ENCODE assay signal across 8 cellular contexts in genomic region chr1:179881642-179882252, GRCh38. TPM values are rescaled to one million over a fixed set of nuclear protein-coding genes. Genes with fewer than 3 reads are reported as not detected.
DNase-seq lines count a peak whose midpoint lies in the region; ATAC-seq and TF ChIP-seq lines count a peak whose summit lies in the region.

No MANE protein-coding gene starts in this region.

- peak; percentile 73 for DNase-seq in DMS 273 treated with DMSO at 0.1 percent for 48 hours (lab: John Stamatoyannopoulos, UW)
- peak; percentile 75 for DNase-seq in SHP77 treated with DMSO at 0.1 percent for 48 hours (lab: John Stamatoyannopoulos, UW)
- DNase-seq in mesothelial cell of epicardium (ENCODE audit: low spot score in 2 of 2, unreplicated experiment in 2 of 2): no peak
- DNase-seq in upper lobe of left lung: peak in 1 of 2 donors; percentile 89
- DNase-seq in cortex of kidney (lab: John Stamatoyannopoulos, UW): no peak
- no peak for DNase-seq in activated CD4-positive, alpha-beta T cell treated with anti-CD3 and anti-CD28 coated beads, Interleukin-2, amount 50 U/mL, for 1 hour

- TF ChIP-seq POLR2A in upper lobe of left lung (IDR thresholded peaks at IDR 0.05): peak in 1 of 4 donors; percentile 64

- peaks cover 8% of the 10 kb centered on the region for H3K36me3 Mint-ChIP-seq in mesothelial cell of epicardium

- TF ChIP-seq EP300 in upper lobe of left lung (IDR thresholded peaks at IDR 0.05): no peak

- H3K4me3 Mint-ChIP-seq in mesothelial cell of epicardium: peak overlapping the region; percentile 91

- peak; percentile 1 for ATAC-seq in HG02571 (IDR thresholded peaks at IDR 0.05; ENCODE audit: unreplicated experiment)
- ATAC-seq in upper lobe of left lung (ENCODE audit: low FRiP score in 2 of 2): peak in 1 of 2 donors; percentile 54

- H3K4me3 ChIP-seq in endocrine pancreas (ENCODE audit: control insufficient read depth, insufficient read depth, low read length) (peak overlapping the region; percentile 99), upper lobe of left lung (peak overlapping the region; percentile 47 to 89 (median 78))

- 2% methylated on average over 18 to 19 of the region's 22 CpGs for WGBS in upper lobe of left lung, 2 donors

- no peaks in the 10 kb centered on the region for H3K27me3 Mint-ChIP-seq in mesothelial cell of epicardium (ENCODE audit: low read depth)

- H3K4me1 ChIP-seq in endocrine pancreas (ENCODE audit: control insufficient read depth, insufficient read depth, low read length) (peaks cover 11% of the 10 kb centered on the region), upper lobe of left lung (peaks cover 41 to 53% (median 44%) of the 10 kb centered on the region in 4 donors)

- TF ChIP-seq CTCF in mesothelial cell of epicardium (IDR thresholded peaks at IDR 0.05; ENCODE audit: unreplicated experiment): no peak
- TF ChIP-seq CTCF in upper lobe of left lung (IDR thresholded peaks at IDR 0.05): no peak

- H3K27ac Mint-ChIP-seq in mesothelial cell of epicardium: peak overlapping the region; percentile 100

- H3K27me3 ChIP-seq in endocrine pancreas (ENCODE audit: control insufficient read depth, insufficient read depth, low read length) (no peaks in the 10 kb centered on the region), upper lobe of left lung (no peaks in the 10 kb centered on the region)

- H3K9me3 ChIP-seq in endocrine pancreas (ENCODE audit: control insufficient read depth, low read length) (no peaks in the 10 kb centered on the region), upper lobe of left lung (no peaks in the 10 kb centered on the region)

- peak overlapping the region; percentile 99 for H3K9ac ChIP-seq in endocrine pancreas (ENCODE audit: control insufficient read depth, insufficient read depth, low read length)

- H3K9me3 Mint-ChIP-seq in mesothelial cell of epicardium: no peaks in the 10 kb centered on the region

- H3K36me3 ChIP-seq in endocrine pancreas (ENCODE audit: control insufficient read depth, insufficient read depth, low read length): no peaks in the 10 kb centered on the region
- peaks cover 0 to 15% (median 6%) of the 10 kb centered on the region in 4 donors for H3K36me3 ChIP-seq in upper lobe of left lung

- H3K4me1 Mint-ChIP-seq in mesothelial cell of epicardium: peaks cover 36% of the 10 kb centered on the region

- peak overlapping the region; percentile 98 to 100 (median 100) for H3K27ac ChIP-seq in upper lobe of left lung

RNA-seq across cellular contexts. Expression of gene TOR1AIP1, which starts 0.3 kb away (rescaled TPM):
- 20.3 to 23.3 TPM (median 23.2 TPM) in 3 replicates for total RNA-seq in mesothelial cell of epicardium
- total RNA-seq in upper lobe of left lung: 10 to 100 TPM; 19.9 to 65.0 (median 59.7) TPM

RNA-seq across cellular contexts. Expression of gene TOR1AIP2, which starts 4.1 kb away (rescaled TPM):
- total RNA-seq in mesothelial cell of epicardium (82.5 to 85.5 TPM (median 84.4 TPM) in 3 replicates), upper lobe of left lung (100 to 1,000 TPM in 2 of 6 donors, 10 to 100 TPM in 4; 59.7 to 145 (median 81.2) TPM)

Comparison
In these comparisons a context has a peak if more than half of its experiments do, and no peak if none do; other contexts are left out.
1. DNase-seq: peak in DMS 273 treated with DMSO at 0.1 percent for 48 hours (single experiment) and SHP77 treated with DMSO at 0.1 percent for 48 hours (single experiment); none in mesothelial cell of epicardium (0 of 2), cortex of kidney (single experiment) and activated CD4-positive, alpha-beta T cell treated with anti-CD3 and anti-CD28 coated beads, Interleukin-2, amount 50 U/mL, for 1 hour (single experiment).